In genomic region chr20:17059465-17059864, GRCh38 we compare ENCODE assay signal across 15 cellular contexts.
DNase-seq lines count a peak whose midpoint lies in the region; ATAC-seq, FAIRE-seq and TF ChIP-seq lines count a peak whose summit lies in the region.
"Had no signal": no experiment of that assay in that cellular context is flagged by ENCODE, and none has a peak within 500 bp of the region (broad histone marks: within the 10 kb centered on the region; RNA-seq: fewer than 3 reads in every experiment).

No MANE protein-coding gene starts in this region.

- H3K9me3 ChIP-seq in PC-3 (ENCODE audit: low read length) (no peaks in the 10 kb centered on the region), pancreas (no peaks in the 10 kb centered on the region)

- DNase-seq in COLO829 (ENCODE audit: low spot score) (peak; percentile 73), LHCN-M2 (ENCODE audit: low read depth) (peak; percentile 1), PC-3 (peak; percentile 32), foreskin melanocyte (peak; percentile 20), NCI-H226 (no peak), pancreas (no peak)
- no peak for DNase-seq in activated CD4-positive, alpha-beta T cell treated with anti-CD3 and anti-CD28 coated beads, Interleukin-2, amount 50 U/mL, for 1 hour
- DNase-seq: activated T-cell treated with anti-CD3 and anti-CD28 coated beads, Interleukin-2, amount 50 U/mL, for 1 hour; GF-D8; MV-4-11; psoas muscle; stimulated activated CD4-positive, alpha-beta T cell treated with anti-CD3 and anti-CD28 coated beads, Interleukin-2, amount 100 ng/mL, for 24 hours; stimulated activated naive B cell treated with anti-CD40 and anti-IgM and Interleukin-4, amounts not matched to agents 10 μg/mL and 1 μg/mL and 100 μg/mL, for 72 hours had no signal

- no peak for ATAC-seq in PC-3
- no peak for ATAC-seq in GM21825 (IDR thresholded peaks at IDR 0.05; ENCODE audit: unreplicated experiment)
- ATAC-seq in pancreas: no peak
- ATAC-seq: activated CD4-positive, CD25-positive, alpha-beta regulatory T cell treated with anti-CD3 and anti-CD28 coated beads, Interleukin-2, amount 50 U/mL, for 24 hours; psoas muscle; stimulated activated naive B cell treated with anti-CD40 and anti-IgM and Interleukin-4, amounts not matched to agents 10 μg/mL and 1 μg/mL and 100 μg/mL, for 72 hours had no signal

- H3K4me3 ChIP-seq in PC-3 (ENCODE audit: low read length) (no peak overlapping the region), pancreas (no peak overlapping the region)
- H3K4me3 ChIP-seq: psoas muscle had no signal

- H2AFZ ChIP-seq in PC-3 (ENCODE audit: low read length): no peak overlapping the region

- intact Hi-C loops in PC-3 (cut with micrococcal nuclease) (no loop called here), pancreas (cut with DNase I) (no loop called here)

- H3K79me2 ChIP-seq in PC-3 (ENCODE audit: low read length): no peaks in the 10 kb centered on the region

- WGBS in pancreas, 2 donors: 65 to 71% methylated on average over 7 of the region's 7 CpGs

- H3K9me2 ChIP-seq in PC-3 (replicated peaks; ENCODE audit: low read length): no peaks in the 10 kb centered on the region

- TF ChIP-seq CTCF in PC-3 (conservative IDR thresholded peaks at IDR 0.05; ENCODE audit: low read depth, low read length) (no peak), pancreas (IDR thresholded peaks at IDR 0.05) (no peak)

- H3K4me1 ChIP-seq in PC-3 (ENCODE audit: insufficient read depth, low read length) (no peaks in the 10 kb centered on the region), pancreas (no peaks in the 10 kb centered on the region)
- H3K4me1 ChIP-seq: psoas muscle had no signal

- H3K36me3 ChIP-seq in PC-3 (ENCODE audit: low read depth, low read length) (no peaks in the 10 kb centered on the region), pancreas (no peaks in the 10 kb centered on the region)

- POLR2A ChIA-PET in PC-3 (lab: Charles Lee; ENCODE audit: unreplicated experiment): no interaction called here

- no TSS peak for BruUV-seq in PC-3 (replicated peaks; lab: Mats Ljungman, UMichigan)

- H3K4me2 ChIP-seq in PC-3 (ENCODE audit: low read length): no peak overlapping the region

- H3F3A ChIP-seq in PC-3 (ENCODE audit: low read length, unreplicated experiment): no peaks in the 10 kb centered on the region

- no peak for FAIRE-seq in pancreas (lab: Jason Lieb, UNC)

- no peaks in the 10 kb centered on the region for H4K20me1 ChIP-seq in PC-3 (ENCODE audit: low read length)

- H3K27ac ChIP-seq in PC-3 (ENCODE audit: low read length) (no peak overlapping the region), pancreas (no peak overlapping the region)
- H3K27ac ChIP-seq: psoas muscle had no signal

- CTCF ChIA-PET in PC-3 (lab: Charles Lee): no interaction called here

- peaks cover 5% of the 10 kb centered on the region; the same call in 1 of the 2 replicates for H3K27me3 ChIP-seq in PC-3 (ENCODE audit: low read length)
- H3K27me3 ChIP-seq in pancreas: no peaks in the 10 kb centered on the region

- H3K9ac ChIP-seq in PC-3 (ENCODE audit: low read length): no peak overlapping the region

Comparison
In these comparisons a context has a peak if more than half of its experiments do, and no peak if none do; other contexts are left out.
1. DNase-seq: peak in COLO829 (single experiment), LHCN-M2 (single experiment), PC-3 (single experiment) and foreskin melanocyte (single experiment); none in activated CD4-positive, alpha-beta T cell treated with anti-CD3 and anti-CD28 coated beads, Interleukin-2, amount 50 U/mL, for 1 hour (single experiment), NCI-H226 (single experiment) and pancreas (0 of 6).